ENCODE assay signal across 8 cellular contexts in genomic region chr17:45425125-45425983, GRCh38. TPM values are rescaled to one million over a fixed set of nuclear protein-coding genes. Genes with fewer than 3 reads are reported as not detected.
DNase-seq lines count a peak whose midpoint lies in the region; ATAC-seq and TF ChIP-seq lines count a peak whose summit lies in the region.

No MANE protein-coding gene starts in this region.

- no peak overlapping the region for H3K4me3 ChIP-seq in brain microvascular endothelial cell (ENCODE audit: low read depth, low read length)

- in situ Hi-C loops in GM13977 (cut with MboI; ENCODE audit: low pct_unique_long_range_greater_than_20kb, low sequenced_read_pairs, unreplicated experiment) (no loop called here), brain microvascular endothelial cell (cut with HindIII; ENCODE audit: low pct_ligation_motif_present, low sequenced_read_pairs) (no loop called here)

- TF ChIP-seq CTCF in GM13977 (IDR thresholded peaks at IDR 0.05; ENCODE audit: extremely low read depth, insufficient read depth, missing control alignments) = peak; percentile 53
- peak; percentile 73 for TF ChIP-seq CTCF in brain microvascular endothelial cell (IDR thresholded peaks at IDR 0.05; ENCODE audit: low read depth, low read length, missing control alignments)

- no peaks in the 10 kb centered on the region for H3K36me3 Mint-ChIP-seq in stimulated activated memory B cell treated with anti-CD40 and anti-IgM and Interleukin-4, amounts not matched to agents 10 μg/mL and 1 μg/mL and 100 μg/mL, for 72 hours

- ATAC-seq in left lobe of liver (peak; percentile 70), HG02623 (IDR thresholded peaks at IDR 0.05; ENCODE audit: unreplicated experiment) (no peak), GM19035 (IDR thresholded peaks at IDR 0.05; ENCODE audit: unreplicated experiment) (no peak)
- no peak for ATAC-seq in stimulated activated memory B cell treated with anti-CD40 and anti-IgM and Interleukin-4, amounts not matched to agents 10 μg/mL and 1 μg/mL and 100 μg/mL, for 72 hours

- no peak overlapping the region for H3K27ac Mint-ChIP-seq in stimulated activated memory B cell treated with anti-CD40 and anti-IgM and Interleukin-4, amounts not matched to agents 10 μg/mL and 1 μg/mL and 100 μg/mL, for 72 hours

- H3K27me3 Mint-ChIP-seq in stimulated activated memory B cell treated with anti-CD40 and anti-IgM and Interleukin-4, amounts not matched to agents 10 μg/mL and 1 μg/mL and 100 μg/mL, for 72 hours = no peaks in the 10 kb centered on the region

- no peaks in the 10 kb centered on the region for H3K36me3 ChIP-seq in brain microvascular endothelial cell (replicated peaks)

- H3K4me1 Mint-ChIP-seq in stimulated activated memory B cell treated with anti-CD40 and anti-IgM and Interleukin-4, amounts not matched to agents 10 μg/mL and 1 μg/mL and 100 μg/mL, for 72 hours = peaks cover 28% of the 10 kb centered on the region

- no peak overlapping the region for H3K4me3 Mint-ChIP-seq in stimulated activated memory B cell treated with anti-CD40 and anti-IgM and Interleukin-4, amounts not matched to agents 10 μg/mL and 1 μg/mL and 100 μg/mL, for 72 hours

- H3K27ac ChIP-seq in brain microvascular endothelial cell = no peak overlapping the region

- peaks cover 23% of the 10 kb centered on the region for H3K27me3 ChIP-seq in brain microvascular endothelial cell (replicated peaks)

- no peaks in the 10 kb centered on the region for H3K9me3 Mint-ChIP-seq in stimulated activated memory B cell treated with anti-CD40 and anti-IgM and Interleukin-4, amounts not matched to agents 10 μg/mL and 1 μg/mL and 100 μg/mL, for 72 hours

- DNase-seq in GM13977 (ENCODE audit: low spot score) (peak; percentile 57), NCI-H2227 (lab: John Stamatoyannopoulos, UW; ENCODE audit: unreplicated experiment) (peak; percentile 81), brain microvascular endothelial cell (peak; percentile 37), left lobe of liver (ENCODE audit: low spot score) (no peak), AG20443 (ENCODE audit: low spot score) (no peak)

RNA-seq across cellular contexts. Expression of gene ARHGAP27, which starts 7.3 kb away (rescaled TPM):
- total RNA-seq in left lobe of liver = 6.5 TPM

Comparison
In these comparisons a context has a peak if more than half of its experiments do, and no peak if none do; other contexts are left out.
1. DNase-seq: peak in GM13977 (single experiment), NCI-H2227 (single experiment) and brain microvascular endothelial cell (single experiment); none in left lobe of liver (single experiment) and AG20443 (single experiment).